ENCODE assay signal across 18 cellular contexts in genomic region chr14:99936056-99936455, GRCh38.
"Had no signal": no experiment of that assay in that cellular context is flagged by ENCODE, and none has a peak within 500 bp of the region (broad histone marks: within the 10 kb centered on the region; RNA-seq: fewer than 3 reads in every experiment).

No MANE protein-coding gene starts in this region.

- H3K27ac ChIP-seq: ascending aorta, coronary artery, sigmoid colon, stomach, WERI-Rb-1 had no signal

- H3K4me1 Mint-ChIP-seq: nephron, T-cell had no signal

- ATAC-seq: activated CD8-positive, alpha-beta T cell treated with anti-CD3 and anti-CD28 coated beads, Interleukin-2, amount 10 ng/mL, durations not matched to agents 7 days and 5 days; T-cell had no signal

- H3K27me3 ChIP-seq: ascending aorta, sigmoid colon, stomach had no signal

- H3K4me3 ChIP-seq: ascending aorta, coronary artery, sigmoid colon, stomach had no signal

- H3K27ac Mint-ChIP-seq: activated CD8-positive, alpha-beta T cell treated with anti-CD3 and anti-CD28 coated beads, Interleukin-2, amount 10 ng/mL, durations not matched to agents 7 days and 5 days; nephron; T-cell had no signal

- H3K4me1 ChIP-seq: ascending aorta, sigmoid colon, stomach had no signal

- H3K4me3 Mint-ChIP-seq: activated CD8-positive, alpha-beta T cell treated with anti-CD3 and anti-CD28 coated beads, Interleukin-2, amount 10 ng/mL, durations not matched to agents 7 days and 5 days; nephron; T-cell had no signal

- H3K9me3 ChIP-seq: ascending aorta, sigmoid colon, stomach had no signal

- H3K36me3 Mint-ChIP-seq: T-cell had no signal

- FAIRE-seq: frontal cortex had no signal

- DNase-seq: activated CD4-positive, alpha-beta T cell treated with anti-CD3 and anti-CD28 coated beads for 4 hours; activated CD8-positive, alpha-beta memory T cell treated with anti-CD3 and anti-CD28 coated beads, Interleukin-2, amount 50 U/mL, for 48 hours; activated CD8-positive, alpha-beta T cell treated with anti-CD3 and anti-CD28 coated beads, Interleukin-2, amount 10 ng/mL, durations not matched to agents 7 days and 5 days; activated naive CD4-positive, alpha-beta T cell; central memory CD4-positive, alpha-beta T cell; effector CD8-positive, alpha-beta T cell; sigmoid colon; stimulated activated CD4-positive, alpha-beta T cell treated with anti-CD3 and anti-CD28 coated beads, Interleukin-12 subunit alpha, Interleukin-12 subunit beta, amount 100 ng/mL, for 4 hours; stimulated activated CD4-positive, alpha-beta T cell treated with anti-CD3 and anti-CD28 coated beads, Interleukin-2, amount 100 ng/mL, for 48 hours; stimulated activated CD8-positive, alpha-beta memory T cell treated with anti-CD3 and anti-CD28 coated beads, Interleukin-4, amount 100 ng/mL, for 48 hours; stomach; T-cell; T1000; WERI-Rb-1 had no signal

- H3K9me3 Mint-ChIP-seq: nephron, T-cell had no signal
